ENCODE assay signal across 1 cellular context in the genomic region with DNA sequence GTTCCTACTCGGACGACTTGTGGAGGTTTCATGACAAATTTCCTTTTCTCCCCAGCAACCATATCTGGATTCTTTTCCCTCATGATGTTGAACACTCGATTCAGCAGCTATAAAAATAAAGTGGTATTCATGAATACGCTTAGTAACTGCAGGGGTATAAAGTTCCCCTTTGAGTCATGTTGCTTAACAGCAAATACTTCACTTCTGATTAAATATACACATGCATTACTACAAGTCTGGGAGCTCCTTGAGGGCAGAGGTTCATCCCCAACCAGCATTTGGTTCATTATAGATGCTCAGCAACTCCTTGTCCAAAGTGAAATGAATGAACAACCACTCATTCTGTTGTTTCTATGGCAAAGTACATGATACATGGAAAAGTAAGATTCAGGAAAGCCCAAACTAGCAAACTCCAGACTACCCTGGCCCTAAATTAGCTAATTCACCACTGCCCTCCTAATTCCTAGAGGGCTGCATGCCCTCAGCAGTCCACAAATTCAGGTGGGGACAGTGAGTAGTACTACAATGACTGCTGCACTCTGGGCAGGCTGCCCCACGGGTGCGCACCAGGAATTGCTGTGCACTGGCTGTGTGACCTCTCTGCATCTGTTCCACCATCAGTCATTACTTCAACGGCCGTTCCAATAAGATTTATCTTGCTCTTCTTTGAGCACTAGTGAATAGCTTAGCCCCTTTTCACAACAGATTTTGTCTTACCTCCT.
TF ChIP-seq lines count a peak whose summit lies in the region.

No MANE protein-coding gene starts in this region.

TF ChIP-seq in HepG2, 621 proteins besides CTCF, POLR2A, EP300 and RAD21 (continued from another document):
- TF ChIP-seq, protein P1, sequence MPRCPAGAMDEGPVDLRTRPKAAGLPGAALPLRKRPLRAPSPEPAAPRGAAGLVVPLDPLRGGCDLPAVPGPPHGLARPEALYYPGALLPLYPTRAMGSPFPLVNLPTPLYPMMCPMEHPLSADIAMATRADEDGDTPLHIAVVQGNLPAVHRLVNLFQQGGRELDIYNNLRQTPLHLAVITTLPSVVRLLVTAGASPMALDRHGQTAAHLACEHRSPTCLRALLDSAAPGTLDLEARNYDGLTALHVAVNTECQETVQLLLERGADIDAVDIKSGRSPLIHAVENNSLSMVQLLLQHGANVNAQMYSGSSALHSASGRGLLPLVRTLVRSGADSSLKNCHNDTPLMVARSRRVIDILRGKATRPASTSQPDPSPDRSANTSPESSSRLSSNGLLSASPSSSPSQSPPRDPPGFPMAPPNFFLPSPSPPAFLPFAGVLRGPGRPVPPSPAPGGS (CRISPR knock-in tag; IDR thresholded peaks at IDR 0.05) = no peak
- TF ChIP-seq GATAD1 (CRISPR knock-in tag; IDR thresholded peaks at IDR 0.05) = no peak
